15 cellular contexts compared by ENCODE assay signal in genomic region chr2:240252191-240252871, GRCh38.
DNase-seq lines count a peak whose midpoint lies in the region; ATAC-seq and TF ChIP-seq lines count a peak whose summit lies in the region.
"Had no signal": no experiment of that assay in that cellular context is flagged by ENCODE, and none has a peak within 500 bp of the region (broad histone marks: within the 10 kb centered on the region; RNA-seq: fewer than 3 reads in every experiment).

No MANE protein-coding gene starts in this region.

- TF ChIP-seq POLR2A in uterus (IDR thresholded peaks at IDR 0.05) (no peak), thyroid gland (IDR thresholded peaks at IDR 0.05) (no peak)

- H3K4me3 ChIP-seq in right cardiac atrium (ENCODE audit: low read length) (no peak overlapping the region), uterus (no peak overlapping the region), thyroid gland (replicated peaks in 1 of 3) (no peak overlapping the region)
- H3K4me3 ChIP-seq: GM23248, K562 had no signal

- H3K4me1 ChIP-seq in right cardiac atrium (ENCODE audit: control insufficient read depth, insufficient read depth, low read length) (peaks cover 11% of the 10 kb centered on the region), uterus (peaks cover 6% of the 10 kb centered on the region in 2 donors), thyroid gland (peaks cover 7 to 43% of the 10 kb centered on the region in 2 donors)

- H3K9me3 ChIP-seq in right cardiac atrium (ENCODE audit: control insufficient read depth, low read length) (no peaks in the 10 kb centered on the region), uterus (no peaks in the 10 kb centered on the region), thyroid gland (no peaks in the 10 kb centered on the region)

- H3K27me3 ChIP-seq in right cardiac atrium (ENCODE audit: control insufficient read depth, insufficient read depth) (no peaks in the 10 kb centered on the region), uterus (no peaks in the 10 kb centered on the region), thyroid gland (no peaks in the 10 kb centered on the region)

- no peaks in the 10 kb centered on the region for H3K36me3 ChIP-seq in uterus
- no peaks in the 10 kb centered on the region for H3K36me3 ChIP-seq in thyroid gland

- intact Hi-C loops in right cardiac atrium (cut with DNase I) (no loop called here), posterior vena cava (cut with DNase I) (loop anchor here in 1 of 2 donors (5.0 to 10.0 kb wide), 2 partner anchors 122 to 185 kb away; partner anchors contain the start of gene GPC1), uterus (cut with DNase I; ENCODE audit: low total_unique reads) (no loop called here), thyroid gland (cut with DNase I) (no loop called here)

- no peak for TF ChIP-seq CTCF in uterus (IDR thresholded peaks at IDR 0.05)
- TF ChIP-seq CTCF in thyroid gland (IDR thresholded peaks at IDR 0.05) = no peak

- no peak for ATAC-seq in right cardiac atrium
- ATAC-seq: T-helper 17 cell had no signal

- peak; percentile 38 for DNase-seq in activated CD8-positive, alpha-beta memory T cell treated with anti-CD3 and anti-CD28 coated beads for 24 hours
- no peak for DNase-seq in activated CD8-positive, alpha-beta memory T cell treated with anti-CD3 and anti-CD28 coated beads, Interleukin-2, amount 50 U/mL, for 4 hours
- DNase-seq in right cardiac atrium (peak in 2 of 3 donors; percentile 60 to 71), posterior vena cava (ENCODE audit: low spot score) (peak; percentile 79), uterus (peak in 1 of 2 donors; percentile 30), SW 1271 (lab: John Stamatoyannopoulos, UW) (no peak), 8988T (no peak), thyroid gland (no peak)
- DNase-seq: activated CD4-positive, alpha-beta T cell treated with anti-CD3 and anti-CD28 coated beads, Interleukin-2, amount 10 ng/mL, durations not matched to agents 7 days and 5 days; activated gamma-delta T cell; NCI-H1417; NCI-H446; T-helper 17 cell had no signal

- peak overlapping the region; percentile 68 for H3K27ac ChIP-seq in right cardiac atrium (ENCODE audit: low read length)
- peak overlapping the region; percentile 78 to 86 for H3K27ac ChIP-seq in uterus
- H3K27ac ChIP-seq in thyroid gland = peak overlapping the region in 1 of 3 donors; percentile 30
- H3K27ac ChIP-seq: GM23248 had no signal

- WGBS in right cardiac atrium = 83% methylated on average over 20 of the region's 20 CpGs
- WGBS in thyroid gland, 2 donors = 85 to 90% methylated on average over 18 to 20 of the region's 20 CpGs

Comparison
In these comparisons a context has a peak if more than half of its experiments do, and no peak if none do; other contexts are left out.
1. DNase-seq: peak in activated CD8-positive, alpha-beta memory T cell treated with anti-CD3 and anti-CD28 coated beads for 24 hours (single experiment), right cardiac atrium (2 of 3) and posterior vena cava (single experiment); none in activated CD8-positive, alpha-beta memory T cell treated with anti-CD3 and anti-CD28 coated beads, Interleukin-2, amount 50 U/mL, for 4 hours (single experiment), SW 1271 (0 of 2), 8988T (single experiment) and thyroid gland (0 of 2).